Comparison of ENCODE assay signal across 1 cellular context in genomic region chr1:44632511-44633072, GRCh38.
TF ChIP-seq lines count a peak whose summit lies in the region.

No MANE protein-coding gene starts in this region.

TF ChIP-seq in HCT116, 20 proteins besides CTCF, POLR2A, EP300 and RAD21 (continued from another document):
- TF ChIP-seq MAX (IDR thresholded peaks at IDR 0.05) (no peak), ZFX (IDR thresholded peaks at IDR 0.05) (no peak), FOSL1 (IDR thresholded peaks at IDR 0.05; ENCODE audit: low read depth) (no peak)
